In the genomic region with DNA sequence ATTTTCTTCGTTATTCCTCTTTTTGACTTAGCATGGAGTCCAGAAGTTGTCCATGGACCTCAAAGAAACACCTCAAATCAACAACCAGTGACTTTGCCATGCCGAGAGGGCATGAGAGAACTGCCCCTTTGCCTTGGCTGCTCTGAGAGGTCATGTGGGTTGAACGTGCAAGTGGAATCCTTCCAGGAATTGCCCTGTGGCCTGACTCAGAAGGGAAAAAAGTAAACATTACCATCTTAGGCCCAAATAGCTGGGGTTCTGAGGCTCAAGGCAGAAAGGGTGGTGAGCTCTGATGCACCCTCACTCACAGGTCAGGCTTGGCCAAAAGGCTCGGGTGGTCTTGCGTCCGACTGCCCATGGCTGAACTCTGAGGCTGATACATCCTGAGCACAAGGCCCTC, we compare ENCODE assay signal across 29 cellular contexts. TPM values are rescaled to one million over a fixed set of nuclear protein-coding genes. Genes with fewer than 3 reads are reported as not detected.
"Had no signal": no experiment of that assay in that cellular context is flagged by ENCODE, and none has a peak within 500 bp of the region (broad histone marks: within the 10 kb centered on the region; RNA-seq: fewer than 3 reads in every experiment).

No MANE protein-coding gene starts in this region.

- H3K9me3 Mint-ChIP-seq: activated CD4-positive, alpha-beta memory T cell treated with anti-CD3 and anti-CD28 coated beads for 36 hours; activated CD4-positive, alpha-beta T cell treated with anti-CD3 and anti-CD28 coated beads, Interleukin-2, amount 10 ng/mL, durations not matched to agents 24 days and 14 days; activated naive CD4-positive, alpha-beta T cell treated with anti-CD3 and anti-CD28 coated beads, Interleukin-2, amount 50 U/mL, for 24 hours; activated naive CD8-positive, alpha-beta T cell treated with anti-CD3 and anti-CD28 coated beads, Interleukin-2, amount 50 U/mL, for 24 hours; activated T-cell treated with anti-CD3 and anti-CD28 coated beads, Interleukin-2, amount 50 U/mL, for 24 hours; mesothelial cell of epicardium; naive thymus-derived CD8-positive, alpha-beta T cell; T-helper 1 cell treated with Interleukin-12 subunit alpha and Interleukin-12 subunit beta and Interleukin-4 antibody, amounts not matched to agents 30 μg/mL and 1 μg/mL, for 36 hours had no signal

- H3K36me3 Mint-ChIP-seq: activated CD4-positive, alpha-beta memory T cell treated with anti-CD3 and anti-CD28 coated beads for 36 hours; activated naive CD4-positive, alpha-beta T cell treated with anti-CD3 and anti-CD28 coated beads, Interleukin-2, amount 50 U/mL, for 24 hours; mesothelial cell of epicardium had no signal

- H3K4me3 ChIP-seq: breast epithelium, pancreas, psoas muscle, right atrium auricular region, thoracic aorta, upper lobe of left lung had no signal

- H3K27ac ChIP-seq: breast epithelium, pancreas, psoas muscle, right atrium auricular region, upper lobe of left lung had no signal

- H3K27ac Mint-ChIP-seq: activated CD4-positive, alpha-beta memory T cell treated with anti-CD3 and anti-CD28 coated beads for 36 hours; activated CD4-positive, alpha-beta T cell treated with anti-CD3 and anti-CD28 coated beads, Interleukin-2, amount 10 ng/mL, durations not matched to agents 24 days and 14 days; activated naive CD4-positive, alpha-beta T cell treated with anti-CD3 and anti-CD28 coated beads, Interleukin-2, amount 50 U/mL, for 24 hours; activated naive CD8-positive, alpha-beta T cell treated with anti-CD3 and anti-CD28 coated beads, Interleukin-2, amount 50 U/mL, for 24 hours; activated T-cell treated with anti-CD3 and anti-CD28 coated beads, Interleukin-2, amount 50 U/mL, for 24 hours; mesothelial cell of epicardium; naive thymus-derived CD8-positive, alpha-beta T cell; T-helper 1 cell treated with Interleukin-12 subunit alpha and Interleukin-12 subunit beta and Interleukin-4 antibody, amounts not matched to agents 30 μg/mL and 1 μg/mL, for 36 hours had no signal

- H3K4me1 ChIP-seq: pancreas, psoas muscle had no signal

- ATAC-seq: activated naive CD8-positive, alpha-beta T cell treated with anti-CD3 and anti-CD28 coated beads, Interleukin-2, amount 50 U/mL, for 24 hours; left ventricle myocardium superior; naive thymus-derived CD8-positive, alpha-beta T cell; psoas muscle; stimulated activated naive CD8-positive, alpha-beta T cell treated with anti-CD3 and anti-CD28 coated beads, Interleukin-15, Interleukin-2, amounts not matched to agents 100 U/mL and 50 U/mL, for 24 hours had no signal

- H3K27me3 Mint-ChIP-seq: activated naive CD4-positive, alpha-beta T cell treated with anti-CD3 and anti-CD28 coated beads, Interleukin-2, amount 50 U/mL, for 24 hours had no signal

- H3K36me3 ChIP-seq: breast epithelium, pancreas, right atrium auricular region, thoracic aorta, upper lobe of left lung had no signal

- H3K9me3 ChIP-seq: breast epithelium, pancreas, psoas muscle, right atrium auricular region, thoracic aorta, upper lobe of left lung had no signal

- DNase-seq: activated CD4-positive, alpha-beta memory T cell treated with anti-CD3 and anti-CD28 coated beads for 36 hours; activated CD4-positive, alpha-beta T cell treated with anti-CD3 and anti-CD28 coated beads, Interleukin-2, amount 10 ng/mL, durations not matched to agents 24 days and 14 days; activated CD4-positive, CD25-positive, alpha-beta regulatory T cell treated with anti-CD3 and anti-CD28 coated beads, Interleukin-2, amount 50 U/mL, for 72 hours; activated CD8-positive, alpha-beta memory T cell treated with anti-CD3 and anti-CD28 coated beads, Interleukin-2, amount 50 U/mL, for 48 hours; activated gamma-delta T cell treated with Interleukin-2 at 50 U/mL for 16 hours; activated naive CD8-positive, alpha-beta T cell treated with anti-CD3 and anti-CD28 coated beads, Interleukin-2, amount 50 U/mL, for 24 hours; activated T-cell treated with anti-CD3 and anti-CD28 coated beads, Interleukin-2, amount 50 U/mL, for 24 hours; amygdala; central memory CD4-positive, alpha-beta T cell; glutamatergic neuron; left ventricle myocardium superior; naive thymus-derived CD8-positive, alpha-beta T cell; nucleus accumbens; psoas muscle; stimulated activated CD4-positive, alpha-beta T cell treated with anti-CD3 and anti-CD28 coated beads, Interleukin-4, amount 100 ng/mL, for 1 hour; stimulated activated naive CD8-positive, alpha-beta T cell treated with anti-CD3 and anti-CD28 coated beads, Interleukin-15, Interleukin-2, amounts not matched to agents 100 U/mL and 50 U/mL, for 24 hours; SW 1271; T-helper 9 cell; upper lobe of left lung had no signal

- H3K4me1 Mint-ChIP-seq: activated CD4-positive, alpha-beta T cell treated with anti-CD3 and anti-CD28 coated beads, Interleukin-2, amount 10 ng/mL, durations not matched to agents 24 days and 14 days; activated naive CD4-positive, alpha-beta T cell treated with anti-CD3 and anti-CD28 coated beads, Interleukin-2, amount 50 U/mL, for 24 hours; activated naive CD8-positive, alpha-beta T cell treated with anti-CD3 and anti-CD28 coated beads, Interleukin-2, amount 50 U/mL, for 24 hours; mesothelial cell of epicardium; naive thymus-derived CD8-positive, alpha-beta T cell; neural crest cell had no signal

- H3K4me3 Mint-ChIP-seq: activated CD4-positive, alpha-beta memory T cell treated with anti-CD3 and anti-CD28 coated beads for 36 hours; activated CD4-positive, alpha-beta T cell treated with anti-CD3 and anti-CD28 coated beads, Interleukin-2, amount 10 ng/mL, durations not matched to agents 24 days and 14 days; activated naive CD4-positive, alpha-beta T cell treated with anti-CD3 and anti-CD28 coated beads, Interleukin-2, amount 50 U/mL, for 24 hours; activated naive CD8-positive, alpha-beta T cell treated with anti-CD3 and anti-CD28 coated beads, Interleukin-2, amount 50 U/mL, for 24 hours; activated T-cell treated with anti-CD3 and anti-CD28 coated beads, Interleukin-2, amount 50 U/mL, for 24 hours; mesothelial cell of epicardium; naive thymus-derived CD8-positive, alpha-beta T cell; neural crest cell; T-helper 1 cell treated with Interleukin-12 subunit alpha and Interleukin-12 subunit beta and Interleukin-4 antibody, amounts not matched to agents 30 μg/mL and 1 μg/mL, for 36 hours had no signal

- H3K27me3 ChIP-seq: breast epithelium, pancreas, right atrium auricular region, upper lobe of left lung had no signal

RNA-seq across cellular contexts. Expression of a gene that starts 15.1 kb away (rescaled TPM):
- total RNA-seq: activated CD4-positive, alpha-beta memory T cell treated with anti-CD3 and anti-CD28 coated beads for 36 hours; activated CD4-positive, alpha-beta T cell treated with anti-CD3 and anti-CD28 coated beads, Interleukin-2, amount 10 ng/mL, durations not matched to agents 24 days and 14 days; activated CD8-positive, alpha-beta memory T cell treated with anti-CD3 and anti-CD28 coated beads for 36 hours; endothelial cell of umbilical vein had no signal
- polyA plus RNA-seq: endothelial cell of umbilical vein; naive thymus-derived CD8-positive, alpha-beta T cell had no signal
